ENCODE assay signal across 16 cellular contexts in genomic region chr20:3733119-3733995, GRCh38. TPM values are rescaled to one million over a fixed set of nuclear protein-coding genes. Genes with fewer than 3 reads are reported as not detected.
DNase-seq lines count a peak whose midpoint lies in the region; ATAC-seq and TF ChIP-seq lines count a peak whose summit lies in the region.
"Had no signal": no experiment of that assay in that cellular context is flagged by ENCODE, and none has a peak within 500 bp of the region (broad histone marks: within the 10 kb centered on the region; RNA-seq: fewer than 3 reads in every experiment).

No MANE protein-coding gene starts in this region.

- no peak for ATAC-seq in HG02763 (IDR thresholded peaks at IDR 0.05; ENCODE audit: unreplicated experiment)
- ATAC-seq: activated CD8-positive, alpha-beta T cell treated with anti-CD3 and anti-CD28 coated beads, Interleukin-2, amount 10 ng/mL, durations not matched to agents 7 days and 5 days had no signal

- H3K9me3 ChIP-seq in BLaER1 (no peaks in the 10 kb centered on the region), iPS-18a (ENCODE audit: control insufficient read depth, low read depth, low read length) (no peaks in the 10 kb centered on the region), sigmoid colon (no peaks in the 10 kb centered on the region)

- no peak for TF ChIP-seq EP300 in sigmoid colon (IDR thresholded peaks at IDR 0.05)

- WGBS in sigmoid colon, 2 donors, result 83% methylated on average over 20 of the region's 20 CpGs

- no peak for TF ChIP-seq POLR2A in sigmoid colon (IDR thresholded peaks at IDR 0.05)

- H3K9ac ChIP-seq in BLaER1, result 0 out of 2 replicates have a peak overlapping the region, but pooled peaks have one; percentile 15
- no peak overlapping the region for H3K9ac ChIP-seq in iPS-18a (ENCODE audit: low read length)

- no peaks in the 10 kb centered on the region for H3K36me3 ChIP-seq in BLaER1
- H3K36me3 ChIP-seq in iPS-18a (ENCODE audit: control insufficient read depth, low read depth, low read length), result no peaks in the 10 kb centered on the region
- H3K36me3 ChIP-seq in sigmoid colon, result no peaks in the 10 kb centered on the region
- H3K36me3 ChIP-seq: cardiac muscle cell had no signal

- intact Hi-C loops in sigmoid colon (cut with DNase I), result no loop called here

- H3K4me3 ChIP-seq in BLaER1 (no peak overlapping the region), iPS-18a (ENCODE audit: low read length) (peak overlapping the region; percentile 42), sigmoid colon (peak overlapping the region; percentile 26 to 44 (median 38))
- H3K4me3 ChIP-seq: cardiac muscle cell had no signal

- no peaks in the 10 kb centered on the region for H4K20me1 ChIP-seq in BLaER1

- TF ChIP-seq CTCF in sigmoid colon (IDR thresholded peaks at IDR 0.05), result no peak

- DNase-seq in sigmoid colon, result no peak
- DNase-seq in SIG-M5 (lab: John Stamatoyannopoulos, UW), result no peak
- DNase-seq in effector CD8-positive, alpha-beta T cell (lab: John Stamatoyannopoulos, UW), result no peak
- DNase-seq in effector CD4-positive, alpha-beta T cell, result no peak
- DNase-seq: activated CD8-positive, alpha-beta T cell treated with anti-CD3 and anti-CD28 coated beads, Interleukin-2, amount 10 ng/mL, durations not matched to agents 7 days and 5 days; activated naive CD4-positive, alpha-beta T cell treated with Interleukin-2 at 50 U/mL for 16 hours; Calu3; NCI-H1105 treated with DMSO at 0.1 percent for 48 hours; NCI-H526 treated with DMSO at 0.1 percent for 48 hours had no signal

- H3K27me3 ChIP-seq in BLaER1, result peaks cover 32% of the 10 kb centered on the region
- H3K27me3 ChIP-seq in iPS-18a (ENCODE audit: control insufficient read depth, insufficient read depth, low read length), result peaks cover 25% of the 10 kb centered on the region
- peaks cover 14 to 35% (median 16%) of the 10 kb centered on the region in 3 donors for H3K27me3 ChIP-seq in sigmoid colon

- H3K27ac ChIP-seq in BLaER1 (no peak overlapping the region), cingulate gyrus (ENCODE audit: low read depth, low read length) (peak overlapping the region; percentile 54), iPS-18a (ENCODE audit: low read length) (no peak overlapping the region), sigmoid colon (peak overlapping the region; percentile 13 to 72 (median 47))
- H3K27ac ChIP-seq: cardiac muscle cell had no signal

- H3K4me2 ChIP-seq in BLaER1, result peak overlapping the region; percentile 52

- H3K4me1 ChIP-seq in BLaER1, result peaks cover 27% of the 10 kb centered on the region
- peaks cover 5% of the 10 kb centered on the region for H3K4me1 ChIP-seq in iPS-18a (ENCODE audit: control insufficient read depth, low read depth, low read length)
- H3K4me1 ChIP-seq in sigmoid colon, result peaks cover 0 to 8% (median 4%) of the 10 kb centered on the region in 4 donors

RNA-seq across cellular contexts. Expression of gene HSPA12B, which starts 0.9 kb away (rescaled TPM):
- 10 to 100 TPM in 1 of 4 donors, 1 to 10 TPM in 3; 2.2 to 10.5 (median 7.8) TPM for total RNA-seq in sigmoid colon
- polyA plus RNA-seq in sigmoid colon, result 1 to 10 TPM in 2 of 3 donors, under 1 TPM in 1; 0.69 to 7.8 (median 2.9) TPM
- total RNA-seq: A673; activated CD8-positive, alpha-beta T cell treated with anti-CD3 and anti-CD28 coated beads, Interleukin-2, amount 10 ng/mL, durations not matched to agents 7 days and 5 days; Calu3 had no signal
- polyA plus RNA-seq: cardiac muscle cell had no signal

RNA-seq across cellular contexts. Expression of gene SIGLEC1, which starts 21.0 kb away (rescaled TPM):
- total RNA-seq in sigmoid colon, result 10 to 100 TPM in 3 of 4 donors, 1 to 10 TPM in 1; 9.9 to 17.1 (median 10.2) TPM
- polyA plus RNA-seq in sigmoid colon, result 1 to 10 TPM; 2.4 to 6.9 (median 5.3) TPM
- total RNA-seq: A673; activated CD8-positive, alpha-beta T cell treated with anti-CD3 and anti-CD28 coated beads, Interleukin-2, amount 10 ng/mL, durations not matched to agents 7 days and 5 days; Calu3; cardiac muscle cell; fibroblast of lung had no signal
- polyA plus RNA-seq: cardiac muscle cell, fibroblast of lung had no signal

RNA-seq across cellular contexts. Expression of gene ADISSP, which starts 34.2 kb away (rescaled TPM):
- 100 to 1,000 TPM in 1 of 4 donors, 10 to 100 TPM in 3; 53.2 to 116 (median 69.6) TPM for total RNA-seq in sigmoid colon
- 10 to 100 TPM; 15.7 to 38.1 (median 18.0) TPM for polyA plus RNA-seq in sigmoid colon

RNA-seq across cellular contexts. Expression of gene SPEF1, which starts 47.9 kb away (rescaled TPM):
- total RNA-seq in sigmoid colon, result under 1 TPM in 1 of 4 donors, not detected in 3; 0.81 TPM
- under 1 TPM in 1 of 3 donors, not detected in 2; 0.12 TPM for polyA plus RNA-seq in sigmoid colon

RNA-seq across cellular contexts. Expression of gene ADAM33, which starts 51.5 kb away (rescaled TPM):
- 100 to 1,000 TPM in 2 of 4 donors, 10 to 100 TPM in 2; 49.9 to 484 (median 103) TPM for total RNA-seq in sigmoid colon
- 10 to 100 TPM in 1 of 3 donors, 1 to 10 TPM in 1, under 1 TPM in 1; 0.69 to 12.3 (median 5.4) TPM for polyA plus RNA-seq in sigmoid colon
- total RNA-seq: A673; activated CD8-positive, alpha-beta T cell treated with anti-CD3 and anti-CD28 coated beads, Interleukin-2, amount 10 ng/mL, durations not matched to agents 7 days and 5 days; Calu3 had no signal

Comparison
In these comparisons a context has a peak if more than half of its experiments do, and no peak if none do; other contexts are left out.
1. H3K27ac ChIP-seq: peak in cingulate gyrus (single experiment) and sigmoid colon (4 of 4); none in BLaER1 (single experiment) and iPS-18a (single experiment).